Comparison of ENCODE assay signal across 12 cellular contexts in genomic region chr15:29944925-29945324, GRCh38.
"Had no signal": no experiment of that assay in that cellular context is flagged by ENCODE, and none has a peak within 500 bp of the region (broad histone marks: within the 10 kb centered on the region; RNA-seq: fewer than 3 reads in every experiment).

No MANE protein-coding gene starts in this region.

- H3K4me1 ChIP-seq: esophagus squamous epithelium, tibial artery, upper lobe of left lung had no signal

- ATAC-seq: effector memory CD8-positive, alpha-beta T cell; left colon; naive thymus-derived CD8-positive, alpha-beta T cell; sciatic nerve had no signal

- H3K27ac ChIP-seq: esophagus squamous epithelium, hepatocyte, neutrophil, skin epidermis, tibial artery, upper lobe of left lung had no signal

- H2AFZ ChIP-seq: hepatocyte had no signal

- H3K79me2 ChIP-seq: hepatocyte had no signal

- H3K27me3 ChIP-seq: esophagus squamous epithelium, hepatocyte, neutrophil, tibial artery, upper lobe of left lung had no signal

- H3K4me2 ChIP-seq: hepatocyte had no signal

- H3K4me3 ChIP-seq: esophagus squamous epithelium, hepatocyte, skin epidermis, tibial artery, upper lobe of left lung had no signal

- H3K36me3 ChIP-seq: esophagus squamous epithelium, neutrophil, tibial artery, upper lobe of left lung had no signal

- DNase-seq: effector memory CD8-positive, alpha-beta T cell; esophagus squamous epithelium; left colon; naive thymus-derived CD8-positive, alpha-beta T cell; stimulated activated CD4-positive, alpha-beta T cell treated with anti-CD3 and anti-CD28 coated beads, Interleukin-12 subunit alpha, Interleukin-12 subunit beta, amount 100 ng/mL, for 4 hours; stimulated activated naive CD4-positive, alpha-beta T cell treated with Interleukin-2 at 50 U/mL for 16 hours; tibial artery; upper lobe of left lung had no signal

- H3K9me3 ChIP-seq: esophagus squamous epithelium, neutrophil, tibial artery, upper lobe of left lung had no signal
